8 cellular contexts compared by ENCODE assay signal in genomic region chr2:96739633-96740428, GRCh38. TPM values are rescaled to one million over a fixed set of nuclear protein-coding genes. Genes with fewer than 3 reads are reported as not detected.
A peak's percentile ranks its signal among the peaks of the same experiment; 100 is the strongest.
DNase-seq lines count a peak whose midpoint lies in the region; ATAC-seq and TF ChIP-seq lines count a peak whose summit lies in the region.

A gene with protein sequence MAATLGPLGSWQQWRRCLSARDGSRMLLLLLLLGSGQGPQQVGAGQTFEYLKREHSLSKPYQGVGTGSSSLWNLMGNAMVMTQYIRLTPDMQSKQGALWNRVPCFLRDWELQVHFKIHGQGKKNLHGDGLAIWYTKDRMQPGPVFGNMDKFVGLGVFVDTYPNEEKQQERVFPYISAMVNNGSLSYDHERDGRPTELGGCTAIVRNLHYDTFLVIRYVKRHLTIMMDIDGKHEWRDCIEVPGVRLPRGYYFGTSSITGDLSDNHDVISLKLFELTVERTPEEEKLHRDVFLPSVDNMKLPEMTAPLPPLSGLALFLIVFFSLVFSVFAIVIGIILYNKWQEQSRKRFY (minus strand): TSS chr2:96740064. CDS start chr2:96740040, 24 bp downstream.

- ATAC-seq in HG03432 (IDR thresholded peaks at IDR 0.05; ENCODE audit: unreplicated experiment), result peak; percentile 99

- no peaks in the 10 kb centered on the region for H3K27me3 ChIP-seq in kidney epithelial cell (ENCODE audit: control insufficient read depth, insufficient read depth, low read length)

- DNase-seq in AG20443 (ENCODE audit: low spot score) (peak; percentile 97), NCI-H510A (lab: John Stamatoyannopoulos, UW) (peak; percentile 97), choroid plexus epithelial cell (ENCODE audit: low read depth) (peak; percentile 98), kidney epithelial cell (ENCODE audit: low read depth) (peak; percentile 91)
- peak; percentile 92 to 96 for DNase-seq in activated CD4-positive, alpha-beta T cell treated with anti-CD3 and anti-CD28 coated beads for 24 hours (ENCODE audit: low read depth in 2 of 2)
- peak; percentile 92 to 96 for DNase-seq in stimulated activated CD4-positive, alpha-beta T cell treated with anti-CD3 and anti-CD28 coated beads, Interleukin-15, amount 100 ng/mL, for 48 hours (ENCODE audit: low read depth in 2 of 2)

- no peak for TF ChIP-seq CTCF in choroid plexus epithelial cell (conservative IDR thresholded peaks at IDR 0.05; ENCODE audit: low read depth, low read length)
- TF ChIP-seq CTCF in kidney epithelial cell (IDR thresholded peaks at IDR 0.05; ENCODE audit: insufficient read depth, low read length, poor library complexity, severe bottlenecking), result no peak

- H3K4me3 ChIP-seq in choroid plexus epithelial cell (ENCODE audit: low read depth, low read length), result peak within 1 kb of the TSS; percentile 91
- peak within 1 kb of the TSS; percentile 82 for H3K4me3 ChIP-seq in kidney epithelial cell (ENCODE audit: low read depth, low read length)

- TF ChIP-seq POLR2A in GM19099 (IDR thresholded peaks at IDR 0.05; ENCODE audit: extremely low read depth, insufficient read length, low read depth), result peak; percentile 72

- H3K36me3 ChIP-seq in kidney epithelial cell (ENCODE audit: control insufficient read depth, insufficient read depth, low read length), result no peaks in the 10 kb centered on the region

RNA-seq across cellular contexts. Expression of the gene that starts here (rescaled TPM):
- total RNA-seq in kidney epithelial cell, result 14.2 and 15.7 TPM in 2 replicates

Comparison
In these comparisons a context has a peak if more than half of its experiments do, and no peak if none do; other contexts are left out.
1. Peak in every context shown above with its lines: DNase-seq, ATAC-seq and H3K4me3 ChIP-seq.